15 cellular contexts compared by ENCODE assay signal in the genomic region with DNA sequence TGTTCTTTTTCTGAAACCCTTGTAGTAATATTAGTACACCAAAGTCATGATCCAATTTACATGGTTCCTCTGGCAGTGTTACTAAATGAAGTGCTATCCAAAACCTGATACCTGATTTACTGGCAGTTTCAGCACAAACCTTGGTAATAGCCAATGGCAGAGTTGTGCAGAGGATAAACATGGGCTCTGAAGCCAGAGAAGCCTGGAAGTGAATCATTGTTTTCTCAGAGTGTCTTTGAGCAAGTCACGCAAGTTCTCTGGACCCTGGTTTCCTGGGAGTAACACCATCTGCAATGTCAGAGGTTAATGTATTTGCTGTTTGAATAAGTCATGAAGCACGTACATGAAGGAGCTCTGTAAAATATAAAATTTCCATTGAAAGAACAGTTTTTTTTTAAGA.
DNase-seq lines count a peak whose midpoint lies in the region; ATAC-seq and TF ChIP-seq lines count a peak whose summit lies in the region.
"Had no signal": no experiment of that assay in that cellular context is flagged by ENCODE, and none has a peak within 500 bp of the region (broad histone marks: within the 10 kb centered on the region; RNA-seq: fewer than 3 reads in every experiment).

No MANE protein-coding gene starts in this region.

- H3K27ac Mint-ChIP-seq in HFFc6: peak overlapping the region; percentile 89
- H3K27ac Mint-ChIP-seq: activated T-helper 17 cell treated with anti-CD3 and anti-CD28 coated beads, Interleukin-2, amount 50 U/mL, for 72 hours; neural progenitor cell had no signal

- no peak for ATAC-seq in GM19455 (IDR thresholded peaks at IDR 0.05; ENCODE audit: unreplicated experiment)
- no peak for ATAC-seq in GM21447 (IDR thresholded peaks at IDR 0.05; ENCODE audit: unreplicated experiment)
- no peak for ATAC-seq in GM19397 (IDR thresholded peaks at IDR 0.05; ENCODE audit: unreplicated experiment)
- no peak for ATAC-seq in HG02678 (IDR thresholded peaks at IDR 0.05; ENCODE audit: unreplicated experiment)
- ATAC-seq: activated T-helper 17 cell treated with anti-CD3 and anti-CD28 coated beads, Interleukin-2, amount 50 U/mL, for 72 hours; left ventricle myocardium superior had no signal

- H3K4me1 Mint-ChIP-seq in HFFc6 (ENCODE audit: low read depth): peaks cover 98% of the 10 kb centered on the region
- H3K4me1 Mint-ChIP-seq: activated T-helper 17 cell treated with anti-CD3 and anti-CD28 coated beads, Interleukin-2, amount 50 U/mL, for 72 hours had no signal

- no peaks in the 10 kb centered on the region for H3K9me3 Mint-ChIP-seq in HFFc6
- H3K9me3 Mint-ChIP-seq: activated T-helper 17 cell treated with anti-CD3 and anti-CD28 coated beads, Interleukin-2, amount 50 U/mL, for 72 hours; neural progenitor cell had no signal

- H3K4me3 ChIP-seq in fibroblast of the aortic adventitia (ENCODE audit: low read depth, low read length): no peak overlapping the region
- H3K4me3 ChIP-seq in skeletal muscle satellite cell (ENCODE audit: low read length): no peak overlapping the region
- H3K4me3 ChIP-seq: esophagus squamous epithelium, neural progenitor cell had no signal

- H3K4me3 Mint-ChIP-seq in HFFc6: peak overlapping the region; percentile 50
- H3K4me3 Mint-ChIP-seq: activated T-helper 17 cell treated with anti-CD3 and anti-CD28 coated beads, Interleukin-2, amount 50 U/mL, for 72 hours; neural progenitor cell had no signal

- H3K36me3 ChIP-seq in skeletal muscle satellite cell (ENCODE audit: insufficient read depth, low read length): no peaks in the 10 kb centered on the region
- H3K36me3 ChIP-seq: neural progenitor cell had no signal

- DNase-seq in HFFc6 (peak; percentile 97), amniotic stem cell (lab: John Stamatoyannopoulos, UW) (peak; percentile 71), fibroblast of the aortic adventitia (ENCODE audit: low read depth) (peak; percentile 96)
- DNase-seq: activated CD4-positive, alpha-beta T cell treated with anti-CD3 and anti-CD28 coated beads for 48 hours; central memory CD4-positive, alpha-beta T cell; esophagus squamous epithelium; left ventricle myocardium superior; NCI-H2171 had no signal

- H3K4me2 ChIP-seq in skeletal muscle satellite cell (ENCODE audit: low read length): peak overlapping the region; percentile 52
- H3K4me2 ChIP-seq: neural progenitor cell had no signal

- peak overlapping the region; percentile 78 for H3K9ac ChIP-seq in skeletal muscle satellite cell (ENCODE audit: low read depth, low read length)
- H3K9ac ChIP-seq: neural progenitor cell had no signal

- peaks cover 72% of the 10 kb centered on the region for H3K4me1 ChIP-seq in skeletal muscle satellite cell (ENCODE audit: control insufficient read depth, insufficient read depth, low read length)

- H3K9me3 ChIP-seq in skeletal muscle satellite cell (replicated peaks; ENCODE audit: low read length): peaks cover 6% of the 10 kb centered on the region
- H3K9me3 ChIP-seq: esophagus squamous epithelium had no signal

- H3K27me3 Mint-ChIP-seq in HFFc6 (ENCODE audit: insufficient read depth): peaks cover 2% of the 10 kb centered on the region

- H3K27me3 ChIP-seq in skeletal muscle satellite cell (ENCODE audit: control insufficient read depth, insufficient read depth, low read length): no peaks in the 10 kb centered on the region
- H3K27me3 ChIP-seq: esophagus squamous epithelium, neural progenitor cell had no signal

- H3K36me3 Mint-ChIP-seq in HFFc6 (ENCODE audit: low read depth): peaks cover 27% of the 10 kb centered on the region

- no peak for TF ChIP-seq CTCF in HFFc6 (IDR thresholded peaks at IDR 0.05)
- TF ChIP-seq CTCF in fibroblast of the aortic adventitia (IDR thresholded peaks at IDR 0.05; ENCODE audit: insufficient read depth, low read length): no peak
